Comparison of ENCODE assay signal across 26 cellular contexts in genomic region chr10:4944751-4945280, GRCh38. TPM values are rescaled to one million over a fixed set of nuclear protein-coding genes. Genes with fewer than 3 reads are reported as not detected.
A peak's percentile ranks its signal among the peaks of the same experiment; 100 is the strongest.
DNase-seq lines count a peak whose midpoint lies in the region; ATAC-seq and TF ChIP-seq lines count a peak whose summit lies in the region.
"Had no signal": no experiment of that assay in that cellular context is flagged by ENCODE, and none has a peak within 500 bp of the region (broad histone marks: within the 10 kb centered on the region; RNA-seq: fewer than 3 reads in every experiment).

No MANE protein-coding gene starts in this region.

- intact Hi-C loops in ascending aorta (cut with DNase I) = loop anchor here (5.0 kb wide), 4 partner anchors 43 to 1773 kb away; partner anchors contain the start of genes AKR1C3 and PITRM1

- H3K4me3 ChIP-seq in HAP-1 = no peak overlapping the region
- H3K4me3 ChIP-seq in ascending aorta = no peak overlapping the region
- peak overlapping the region in 1 of 2 experiments; percentile 61 for H3K4me3 ChIP-seq in mesenchymal stem cell (ENCODE audit: insufficient read depth in 1 of 2, low read depth in 1 of 2, low read length in 2 of 2)
- H3K4me3 ChIP-seq in tibial nerve = no peak overlapping the region
- H3K4me3 ChIP-seq: BLaER1, lung, MG63, mucosa of descending colon had no signal

- no peak for TF ChIP-seq CTCF in ascending aorta (IDR thresholded peaks at IDR 0.05)
- TF ChIP-seq CTCF in tibial nerve (IDR thresholded peaks at IDR 0.05) = no peak
- TF ChIP-seq CTCF in foreskin keratinocyte (conservative IDR thresholded peaks at IDR 0.05) = no peak

- ATAC-seq in GM21515 (IDR thresholded peaks at IDR 0.05; ENCODE audit: unreplicated experiment) (no peak), foreskin keratinocyte (no peak)
- ATAC-seq: activated T-cell treated with anti-CD3 and anti-CD28 coated beads, Interleukin-2, amount 50 U/mL, for 72 hours; mucosa of descending colon; natural killer cell; stimulated activated naive B cell treated with anti-CD40 and anti-IgM and Interleukin-4, amounts not matched to agents 10 μg/mL and 1 μg/mL and 100 μg/mL, for 72 hours; T-cell had no signal

- no peak overlapping the region for H3K18ac ChIP-seq in mesenchymal stem cell (ENCODE audit: low read depth in 1 of 2, low read length in 2 of 2)

- WGBS in mesenchymal stem cell = 100% methylated on average over 1 of the region's 1 CpG
- WGBS in tibial nerve, 2 donors = 94 to 100% methylated on average over 1 of the region's 1 CpG

- H3K36me3 ChIP-seq in HAP-1 (replicated peaks) (no peaks in the 10 kb centered on the region), ascending aorta (no peaks in the 10 kb centered on the region), mesenchymal stem cell (ENCODE audit: control insufficient read depth in 1 of 2, insufficient read depth in 2 of 2, low read depth in 1 of 2, low read length in 2 of 2) (peaks cover 0 to under 1% of the 10 kb centered on the region in 2 experiments), tibial nerve (no peaks in the 10 kb centered on the region)
- H3K36me3 ChIP-seq: BLaER1, MG63 had no signal

- no peak overlapping the region for H3K23ac ChIP-seq in mesenchymal stem cell (ENCODE audit: low read length in 2 of 2)

- H3K9me3 ChIP-seq in HAP-1 = no peaks in the 10 kb centered on the region
- H3K9me3 ChIP-seq in ascending aorta = no peaks in the 10 kb centered on the region
- H3K9me3 ChIP-seq in mesenchymal stem cell (ENCODE audit: control insufficient read depth, low read length) = no peaks in the 10 kb centered on the region
- H3K9me3 ChIP-seq in tibial nerve = no peaks in the 10 kb centered on the region
- H3K9me3 ChIP-seq: BLaER1, MG63, mucosa of descending colon had no signal

- H3K79me1 ChIP-seq in mesenchymal stem cell (replicated peaks; ENCODE audit: low read length, poor library complexity, severe bottlenecking) = no peaks in the 10 kb centered on the region

- H2AFZ ChIP-seq in mesenchymal stem cell (ENCODE audit: low read depth, low read length) = no peak overlapping the region

- H2AK5ac ChIP-seq in mesenchymal stem cell (ENCODE audit: low read length, severe bottlenecking) = peak overlapping the region; percentile 97

- no peak overlapping the region for H4K91ac ChIP-seq in mesenchymal stem cell (ENCODE audit: low read length)

- H2BK12ac ChIP-seq in mesenchymal stem cell (ENCODE audit: low read length in 2 of 2) = peak overlapping the region in 1 of 2 experiments; percentile 76

- no peak overlapping the region for H4K8ac ChIP-seq in mesenchymal stem cell (ENCODE audit: low read length)

- TF ChIP-seq POLR2A in tibial nerve (IDR thresholded peaks at IDR 0.05) = no peak

- H3K27me3 ChIP-seq in HAP-1 (ENCODE audit: low read depth) (no peaks in the 10 kb centered on the region), ascending aorta (no peaks in the 10 kb centered on the region), mesenchymal stem cell (ENCODE audit: control insufficient read depth in 1 of 2, insufficient read depth in 1 of 2, low read length in 2 of 2) (no peaks in the 10 kb centered on the region), tibial nerve (no peaks in the 10 kb centered on the region), foreskin keratinocyte (no peaks in the 10 kb centered on the region)
- H3K27me3 ChIP-seq: BLaER1, MG63 had no signal

- peak overlapping the region; percentile 87 for H3K9ac ChIP-seq in mesenchymal stem cell (ENCODE audit: low read length)
- H3K9ac ChIP-seq: BLaER1 had no signal

- in situ Hi-C loops in HAP-1 (cut with MboI; ENCODE audit: low sequenced_read_pairs) = no loop called here

- H3K27ac ChIP-seq in ascending aorta = peak overlapping the region; percentile 91 to 94
- H3K27ac ChIP-seq in mesenchymal stem cell (ENCODE audit: low read length, poor library complexity, severe bottlenecking) = no peak overlapping the region
- H3K27ac ChIP-seq in tibial nerve = peak overlapping the region in 3 of 4 donors; percentile 45 to 88 (median 73)
- H3K27ac ChIP-seq in foreskin keratinocyte = no peak overlapping the region
- H3K27ac ChIP-seq: BLaER1 had no signal

- H2BK120ac ChIP-seq in mesenchymal stem cell (ENCODE audit: low read depth, low read length) = no peak overlapping the region

- no peak overlapping the region for H3K4me2 ChIP-seq in mesenchymal stem cell (ENCODE audit: low read length, poor library complexity, severe bottlenecking)
- H3K4me2 ChIP-seq: BLaER1 had no signal

- H2BK15ac ChIP-seq in mesenchymal stem cell (ENCODE audit: low read depth, poor library complexity, severe bottlenecking) = no peak overlapping the region

- DNase-seq in HAP-1 (ENCODE audit: low spot score in 2 of 2) (peak; percentile 76 to 95), ascending aorta (ENCODE audit: low spot score in 2 of 2) (no peak), mesenchymal stem cell (no peak), tibial nerve (ENCODE audit: low spot score in 2 of 2) (no peak), HT-29 (ENCODE audit: low spot score) (no peak), foreskin keratinocyte (no peak)
- DNase-seq: activated CD4-positive, alpha-beta T cell treated with anti-CD3 and anti-CD28 coated beads, Interleukin-2, amount 50 U/mL, for 48 hours; activated CD4-positive, CD25-positive, alpha-beta regulatory T cell; activated T-cell treated with anti-CD3 and anti-CD28 coated beads, Interleukin-2, amount 50 U/mL, for 72 hours; DMS153; head of caudate nucleus; KG1; MG63; mucosa of descending colon; natural killer cell; NCI-H1105; NCI-H187 treated with DMSO at 0.1 percent for 48 hours; NCI-H2171 treated with DMSO at 0.1 percent for 48 hours; NCI-H510A treated with DMSO at 0.1 percent for 48 hours; occipital lobe; small intestine; stimulated activated naive B cell treated with anti-CD40 and anti-IgM and Interleukin-4, amounts not matched to agents 10 μg/mL and 1 μg/mL and 100 μg/mL, for 72 hours; T-cell had no signal

- no peak overlapping the region for H3K14ac ChIP-seq in mesenchymal stem cell (ENCODE audit: low read length in 2 of 2)

- no peak overlapping the region for H3K4ac ChIP-seq in mesenchymal stem cell (ENCODE audit: low read depth in 1 of 2, low read length in 2 of 2)

- TF ChIP-seq EP300 in tibial nerve (IDR thresholded peaks at IDR 0.05) = no peak

- no peak overlapping the region for H2BK5ac ChIP-seq in mesenchymal stem cell (ENCODE audit: low read depth, low read length, poor library complexity, severe bottlenecking)

- H3K4me1 ChIP-seq in HAP-1 = peaks cover 40% of the 10 kb centered on the region
- H3K4me1 ChIP-seq in ascending aorta = peaks cover 23 to 57% of the 10 kb centered on the region in 2 donors
- peaks cover 2% of the 10 kb centered on the region for H3K4me1 ChIP-seq in mesenchymal stem cell (ENCODE audit: control insufficient read depth, insufficient read depth, low read depth, low read length)
- H3K4me1 ChIP-seq in tibial nerve = peaks cover 0 to 64% (median 16%) of the 10 kb centered on the region in 4 donors
- peaks cover 22% of the 10 kb centered on the region for H3K4me1 ChIP-seq in foreskin keratinocyte
- H3K4me1 ChIP-seq: BLaER1 had no signal

RNA-seq across cellular contexts. Expression of gene AKR1C1, which starts 18.4 kb away (rescaled TPM):
- total RNA-seq in ascending aorta (18.4 TPM), tibial nerve (10 to 100 TPM; 47.1 to 94.8 (median 77.5) TPM), foreskin keratinocyte (7.6 and 10.6 TPM in 2 replicates)
- polyA plus RNA-seq in mesenchymal stem cell (2013, experiment 1 of 2) = 22.4 TPM
- polyA plus RNA-seq in mesenchymal stem cell (2013, experiment 2 of 2) = 22.7 TPM
- total RNA-seq in HT-29 (2014; rRNA removed; shearing (Covaris generic)) = 13.7 and 16.3 TPM in 2 replicates
- 9.0 and 10.2 TPM in 2 replicates for polyA plus RNA-seq in foreskin keratinocyte

RNA-seq across cellular contexts. Expression of gene AKR1C2, which starts 58.8 kb away (rescaled TPM):
- total RNA-seq in ascending aorta (16.6 TPM), tibial nerve (10 to 100 TPM; 24.7 to 52.2 (median 39.6) TPM), foreskin keratinocyte (6.8 and 8.6 TPM in 2 replicates)
- polyA plus RNA-seq in mesenchymal stem cell (2013, experiment 1 of 2) = 7.9 TPM
- polyA plus RNA-seq in mesenchymal stem cell (2013, experiment 2 of 2) = 7.5 TPM
- total RNA-seq in HT-29 (2014; rRNA removed; shearing (Covaris generic)) = 15.5 and 15.8 TPM in 2 replicates
- 9.0 and 10.0 TPM in 2 replicates for polyA plus RNA-seq in foreskin keratinocyte
- total RNA-seq: natural killer cell had no signal

Comparison
In these comparisons a context has a peak if more than half of its experiments do, and no peak if none do; other contexts are left out.
1. DNase-seq: peak in HAP-1 (2 of 2); none in ascending aorta (0 of 2), mesenchymal stem cell (single experiment), tibial nerve (0 of 2), HT-29 (single experiment) and foreskin keratinocyte (0 of 2).
2. H3K27ac ChIP-seq: peak in ascending aorta (2 of 2) and tibial nerve (3 of 4); none in mesenchymal stem cell (single experiment) and foreskin keratinocyte (single experiment).